Comparison of ENCODE assay signal across 8 cellular contexts in genomic region chr19:50835103-50835784, GRCh38. TPM values are rescaled to one million over a fixed set of nuclear protein-coding genes. Genes with fewer than 3 reads are reported as not detected.
DNase-seq lines count a peak whose midpoint lies in the region; TF ChIP-seq lines count a peak whose summit lies in the region.

No MANE protein-coding gene starts in this region.

- peak overlapping the region; percentile 82 for H3K4me2 ChIP-seq in neural progenitor cell

- peaks cover 42% of the 10 kb centered on the region for H3K27me3 Mint-ChIP-seq in neural progenitor cell (ENCODE audit: insufficient read depth, low read depth)

- H3K4me1 ChIP-seq in neural progenitor cell, result no peaks in the 10 kb centered on the region

- H3K36me3 Mint-ChIP-seq in neural progenitor cell, result peaks cover 2% of the 10 kb centered on the region

- H3K9me3 Mint-ChIP-seq in neural progenitor cell, result peaks cover 4% of the 10 kb centered on the region

- no peaks in the 10 kb centered on the region for H3K9me3 ChIP-seq in neural progenitor cell (ENCODE audit: low read depth)

- H3K9ac ChIP-seq in neural progenitor cell, result no peak overlapping the region

- H3K36me3 ChIP-seq in neural progenitor cell, result no peaks in the 10 kb centered on the region

- H3K79me2 ChIP-seq in neural progenitor cell (ENCODE audit: low read depth), result no peaks in the 10 kb centered on the region

- no peak overlapping the region for H3K27ac Mint-ChIP-seq in neural progenitor cell

- H3K4me3 ChIP-seq in epithelial cell of esophagus (ENCODE audit: low read length) (peak overlapping the region; percentile 52), neural progenitor cell (peak overlapping the region; percentile 61)

- peak overlapping the region; percentile 75 for H3K4me3 Mint-ChIP-seq in neural progenitor cell

- peak overlapping the region; percentile 94 for H2AFZ ChIP-seq in neural progenitor cell (replicated peaks)

- H3F3A ChIP-seq in neural progenitor cell (ENCODE audit: low read depth), result no peaks in the 10 kb centered on the region

- peaks cover 72% of the 10 kb centered on the region for H3K27me3 ChIP-seq in neural progenitor cell

- H3K4me1 Mint-ChIP-seq in neural progenitor cell, result peaks cover 10% of the 10 kb centered on the region

- H3K27ac ChIP-seq in neural progenitor cell, result no peak overlapping the region
- H3K27ac ChIP-seq in substantia nigra (ENCODE audit: low read depth, low read length, poor library complexity, severe bottlenecking), result no peak overlapping the region

- DNase-seq in EH (ENCODE audit: low read depth), result peak; percentile 30
- peak; percentile 68 for DNase-seq in NCI-H69 (lab: John Stamatoyannopoulos, UW)
- DNase-seq in epithelial cell of esophagus (ENCODE audit: low read depth), result peak; percentile 24
- DNase-seq in neural progenitor cell (ENCODE audit: low spot score), result no peak
- no peak for DNase-seq in SIG-M5 (lab: John Stamatoyannopoulos, UW)
- no peak for DNase-seq in substantia nigra (lab: John Stamatoyannopoulos, UW)
- no peak for DNase-seq in HPDE6-E6E7 (ENCODE audit: extremely low spot score)
- DNase-seq in activated CD8-positive, alpha-beta memory T cell treated with anti-CD3 and anti-CD28 coated beads for 24 hours, result no peak

- H4K20me1 ChIP-seq in neural progenitor cell (ENCODE audit: low read depth), result no peaks in the 10 kb centered on the region

- TF ChIP-seq CTCF in epithelial cell of esophagus (IDR thresholded peaks at IDR 0.05; ENCODE audit: insufficient read depth, low read depth, low read length, missing control alignments) (no peak), neural progenitor cell (IDR thresholded peaks at IDR 0.05) (no peak)

RNA-seq across cellular contexts. Expression of gene KLK15, which starts 1.9 kb away (rescaled TPM):
- total RNA-seq in neural progenitor cell (ENCODE audit: low replicate concordance), result not detected in 2 replicates

RNA-seq across cellular contexts. Expression of gene KLK1, which starts 11.7 kb away (rescaled TPM):
- not detected in 2 replicates for total RNA-seq in neural progenitor cell (ENCODE audit: low replicate concordance)

RNA-seq across cellular contexts. Expression of gene KLK3, which starts 19.5 kb away (rescaled TPM):
- total RNA-seq in neural progenitor cell (ENCODE audit: low replicate concordance), result not detected in 2 replicates

RNA-seq across cellular contexts. Expression of gene KLK2, which starts 38.0 kb away (rescaled TPM):
- not detected in 2 replicates for total RNA-seq in neural progenitor cell (ENCODE audit: low replicate concordance)

RNA-seq across cellular contexts. Expression of gene ACP4, which starts 45.0 kb away (rescaled TPM):
- not detected in 2 replicates for total RNA-seq in neural progenitor cell (ENCODE audit: low replicate concordance)

Comparison
In these comparisons a context has a peak if more than half of its experiments do, and no peak if none do; other contexts are left out.
1. DNase-seq: peak in EH (single experiment), NCI-H69 (single experiment) and epithelial cell of esophagus (single experiment); none in neural progenitor cell (single experiment), SIG-M5 (single experiment), substantia nigra (0 of 49), HPDE6-E6E7 (single experiment) and activated CD8-positive, alpha-beta memory T cell treated with anti-CD3 and anti-CD28 coated beads for 24 hours (single experiment).